Comparison of ENCODE assay signal across 10 cellular contexts in genomic region chr5:140833993-140834392, GRCh38. TPM values are rescaled to one million over a fixed set of nuclear protein-coding genes. Genes with fewer than 3 reads are reported as not detected.
DNase-seq lines count a peak whose midpoint lies in the region; ATAC-seq and TF ChIP-seq lines count a peak whose summit lies in the region.
"Had no signal": no experiment of that assay in that cellular context is flagged by ENCODE, and none has a peak within 500 bp of the region (broad histone marks: within the 10 kb centered on the region; RNA-seq: fewer than 3 reads in every experiment).

A gene with protein sequence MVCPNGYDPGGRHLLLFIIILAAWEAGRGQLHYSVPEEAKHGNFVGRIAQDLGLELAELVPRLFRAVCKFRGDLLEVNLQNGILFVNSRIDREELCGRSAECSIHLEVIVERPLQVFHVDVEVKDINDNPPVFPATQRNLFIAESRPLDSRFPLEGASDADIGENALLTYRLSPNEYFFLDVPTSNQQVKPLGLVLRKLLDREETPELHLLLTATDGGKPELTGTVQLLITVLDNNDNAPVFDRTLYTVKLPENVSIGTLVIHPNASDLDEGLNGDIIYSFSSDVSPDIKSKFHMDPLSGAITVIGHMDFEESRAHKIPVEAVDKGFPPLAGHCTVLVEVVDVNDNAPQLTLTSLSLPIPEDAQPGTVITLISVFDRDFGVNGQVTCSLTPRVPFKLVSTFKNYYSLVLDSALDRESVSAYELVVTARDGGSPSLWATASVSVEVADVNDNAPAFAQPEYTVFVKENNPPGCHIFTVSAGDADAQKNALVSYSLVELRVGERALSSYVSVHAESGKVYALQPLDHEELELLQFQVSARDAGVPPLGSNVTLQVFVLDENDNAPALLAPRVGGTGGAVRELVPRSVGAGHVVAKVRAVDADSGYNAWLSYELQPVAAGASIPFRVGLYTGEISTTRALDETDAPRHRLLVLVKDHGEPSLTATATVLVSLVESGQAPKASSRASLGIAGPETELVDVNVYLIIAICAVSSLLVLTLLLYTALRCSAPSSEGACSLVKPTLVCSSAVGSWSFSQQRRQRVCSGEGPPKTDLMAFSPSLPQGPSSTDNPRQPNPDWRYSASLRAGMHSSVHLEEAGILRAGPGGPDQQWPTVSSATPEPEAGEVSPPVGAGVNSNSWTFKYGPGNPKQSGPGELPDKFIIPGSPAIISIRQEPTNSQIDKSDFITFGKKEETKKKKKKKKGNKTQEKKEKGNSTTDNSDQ (plus strand): TSS chr5:140834269. CDS start chr5:140834384, 115 bp downstream.

- POLR2A ChIA-PET in OCI-LY7 (lab: Charles Lee), result no interaction called here

- H3K4me3 ChIP-seq in OCI-LY7 (ENCODE audit: low read depth, low read length, poor library complexity, severe bottlenecking), result no peak within 1 kb of the TSS
- H3K4me3 ChIP-seq in epithelial cell of proximal tubule (ENCODE audit: low read depth, low read length), result peak within 1 kb of the TSS; percentile 11
- peak within 1 kb of the TSS in 3 of 4 donors; percentile 3 to 23 (median 16) for H3K4me3 ChIP-seq in sigmoid colon

- intact Hi-C loops in OCI-LY7 (cut with micrococcal nuclease; ENCODE audit: unreplicated experiment) (no loop called here), sigmoid colon (cut with DNase I) (no loop called here)

- in situ Hi-C loops in GM13977 (cut with MboI; ENCODE audit: low pct_unique_long_range_greater_than_20kb, low sequenced_read_pairs, unreplicated experiment), result no loop called here

- no peaks in the 10 kb centered on the region for H3K4me1 ChIP-seq in OCI-LY7 (ENCODE audit: insufficient read depth, low read length, poor library complexity, severe bottlenecking)
- H3K4me1 ChIP-seq in sigmoid colon, result no peaks in the 10 kb centered on the region

- WGBS in sigmoid colon, 2 donors, result 16 to 22% methylated on average over 8 of the region's 8 CpGs

- no peaks in the 10 kb centered on the region for H3K79me2 ChIP-seq in OCI-LY7 (ENCODE audit: insufficient read depth, low read depth, low read length)

- H3K27ac ChIP-seq in OCI-LY7 (ENCODE audit: low read depth, low read length, poor library complexity, severe bottlenecking) (no peak within 1 kb of the TSS), sigmoid colon (no peak within 1 kb of the TSS)

- H3K27me3 ChIP-seq in sigmoid colon, result peaks cover 0 to 71% (median 9%) of the 10 kb centered on the region in 3 donors

- ATAC-seq in HG02884 (IDR thresholded peaks at IDR 0.05; ENCODE audit: unreplicated experiment) (no peak), HG03135 (IDR thresholded peaks at IDR 0.05; ENCODE audit: unreplicated experiment) (no peak)

- CTCF ChIA-PET in OCI-LY7 (lab: Charles Lee; ENCODE audit: unreplicated experiment), result no interaction called here

- no peak within 1 kb of the TSS for H3K4me2 ChIP-seq in OCI-LY7 (ENCODE audit: low read length)

- TF ChIP-seq EP300 in sigmoid colon (IDR thresholded peaks at IDR 0.05), result no peak

- no peak for DNase-seq in GM13977 (ENCODE audit: low spot score)
- DNase-seq in OCI-LY7 (ENCODE audit: low spot score), result no peak
- no peak for DNase-seq in epithelial cell of proximal tubule (ENCODE audit: low read depth)
- DNase-seq in sigmoid colon, result no peak
- DNase-seq in amniotic stem cell (lab: John Stamatoyannopoulos, UW), result no peak
- DNase-seq in H4 (ENCODE audit: low spot score), result no peak
- DNase-seq: activated CD4-positive, CD25-positive, alpha-beta regulatory T cell treated with anti-CD3 and anti-CD28 coated beads, Interleukin-2, amount 50 U/mL, for 72 hours; NCI-H2029 had no signal

- H3K9me3 ChIP-seq in OCI-LY7 (ENCODE audit: low read length) (no peaks in the 10 kb centered on the region), sigmoid colon (peaks cover 0 to 32% (median 18%) of the 10 kb centered on the region in 4 donors)

- TF ChIP-seq CTCF in GM13977 (IDR thresholded peaks at IDR 0.05; ENCODE audit: extremely low read depth, insufficient read depth, missing control alignments), result peak; percentile 16
- peak; percentile 62 for TF ChIP-seq CTCF in OCI-LY7 (conservative IDR thresholded peaks at IDR 0.05; ENCODE audit: low read length)
- TF ChIP-seq CTCF in epithelial cell of proximal tubule (conservative IDR thresholded peaks at IDR 0.05; ENCODE audit: low read depth, low read length), result peak; percentile 16
- no peak for TF ChIP-seq CTCF in sigmoid colon (IDR thresholded peaks at IDR 0.05)

- BruUV-seq in OCI-LY7 (replicated peaks; lab: Mats Ljungman, UMichigan), result no TSS peak

- H3K36me3 ChIP-seq in OCI-LY7 (ENCODE audit: insufficient read depth, low read length) (no peaks in the 10 kb centered on the region), sigmoid colon (no peaks in the 10 kb centered on the region)

- TF ChIP-seq POLR2A in sigmoid colon (IDR thresholded peaks at IDR 0.05), result no peak

- no peaks in the 10 kb centered on the region for H3K9me2 ChIP-seq in OCI-LY7 (ENCODE audit: insufficient read depth, low read length)

- H2AFZ ChIP-seq in OCI-LY7 (ENCODE audit: low read length), result no peak within 1 kb of the TSS

- H4K20me1 ChIP-seq in OCI-LY7 (ENCODE audit: insufficient read depth, low read length), result no peaks in the 10 kb centered on the region

RNA-seq across cellular contexts. Expression of the gene that starts here (rescaled TPM):
- total RNA-seq in OCI-LY7 (2014; rRNA removed; shearing (Covaris generic)), result not detected in 2 replicates
- total RNA-seq in OCI-LY7 (2022) (not detected in 2 replicates), epithelial cell of proximal tubule (under 0.01 TPM in 1 of 2 replicates, not detected in the other), sigmoid colon (under 1 TPM; 0.14 to 0.82 (median 0.46) TPM)
- under 1 TPM in 1 of 3 donors, not detected in 2; 0.16 TPM for polyA plus RNA-seq in sigmoid colon
- 0.04 and 0.06 TPM in 2 replicates for total RNA-seq in H4 (2014; rRNA removed; shearing (Covaris generic))

Comparison
In these comparisons a context has a peak if more than half of its experiments do, and no peak if none do; other contexts are left out.
1. CTCF ChIP-seq: peak in GM13977 (single experiment), OCI-LY7 (single experiment) and epithelial cell of proximal tubule (single experiment); none in sigmoid colon (0 of 4).